Comparison of ENCODE assay signal across 14 cellular contexts in genomic region chr11:89495951-89496350, GRCh38. TPM values are rescaled to one million over a fixed set of nuclear protein-coding genes. Genes with fewer than 3 reads are reported as not detected.
A peak's percentile ranks its signal among the peaks of the same experiment; 100 is the strongest.
DNase-seq lines count a peak whose midpoint lies in the region; ATAC-seq and TF ChIP-seq lines count a peak whose summit lies in the region.
"Had no signal": no experiment of that assay in that cellular context is flagged by ENCODE, and none has a peak within 500 bp of the region (broad histone marks: within the 10 kb centered on the region; RNA-seq: fewer than 3 reads in every experiment).

No MANE protein-coding gene starts in this region.

- no peak for ATAC-seq in GM21390 (IDR thresholded peaks at IDR 0.05; ENCODE audit: unreplicated experiment)
- ATAC-seq: left lobe of liver; stimulated activated naive B cell treated with anti-CD40 and anti-IgM and Interleukin-4, amounts not matched to agents 10 μg/mL and 1 μg/mL and 100 μg/mL, for 72 hours; T-helper 17 cell had no signal

- H3K4me1 ChIP-seq in right atrium auricular region = no peaks in the 10 kb centered on the region
- H3K4me1 ChIP-seq in smooth muscle cell (ENCODE audit: low read depth) = peaks cover 23% of the 10 kb centered on the region

- H3F3A ChIP-seq in smooth muscle cell (ENCODE audit: low read depth) = peaks cover 11% of the 10 kb centered on the region

- 2% methylated on average over 3 of the region's 3 CpGs for WGBS in smooth muscle cell (ENCODE audit: low lambda C conversion rate)

- H3K27me3 ChIP-seq in right atrium auricular region (no peaks in the 10 kb centered on the region), smooth muscle cell (ENCODE audit: low read depth) (no peaks in the 10 kb centered on the region)

- H2AFZ ChIP-seq in smooth muscle cell (ENCODE audit: low read depth) = no peak overlapping the region

- H3K36me3 ChIP-seq in right atrium auricular region = no peaks in the 10 kb centered on the region
- no peaks in the 10 kb centered on the region for H3K36me3 ChIP-seq in smooth muscle cell (ENCODE audit: low read depth)

- H3K9ac ChIP-seq in smooth muscle cell (ENCODE audit: low read depth) = peak overlapping the region; percentile 23

- DNase-seq in HK-2 (ENCODE audit: unreplicated experiment) (peak; percentile 11), astrocyte of the cerebellum (ENCODE audit: low read depth) (peak; percentile 93), right atrium auricular region (ENCODE audit: low spot score) (peak; percentile 69), smooth muscle cell (lab: John Stamatoyannopoulos, UW; ENCODE audit: unreplicated experiment) (no peak), NOMO-1 treated with dmso at 0.1 percent for 144 hours (lab: John Stamatoyannopoulos, UW; ENCODE audit: unreplicated experiment) (no peak), GM19240 (ENCODE audit: insufficient read length, low spot score) (no peak), NCI-H2081 treated with DMSO at 0.1 percent for 48 hours (lab: John Stamatoyannopoulos, UW) (no peak)
- DNase-seq: stimulated activated naive B cell treated with anti-CD40 and anti-IgM and Interleukin-4, amounts not matched to agents 10 μg/mL and 1 μg/mL and 100 μg/mL, for 72 hours; T-helper 17 cell had no signal

- H3K4me2 ChIP-seq in smooth muscle cell = peak overlapping the region; percentile 54

- H3K79me2 ChIP-seq in smooth muscle cell (ENCODE audit: low read depth) = no peaks in the 10 kb centered on the region

- H3K4me3 ChIP-seq in astrocyte of the cerebellum (ENCODE audit: low read depth, low read length) (no peak overlapping the region), right atrium auricular region (no peak overlapping the region), smooth muscle cell (no peak overlapping the region)
- H3K4me3 ChIP-seq: skin epidermis had no signal

- peak overlapping the region in 1 of 2 donors; percentile 41 for H3K27ac ChIP-seq in right atrium auricular region
- H3K27ac ChIP-seq in smooth muscle cell (ENCODE audit: low read depth) = peak overlapping the region; percentile 93

- TF ChIP-seq CTCF in astrocyte of the cerebellum (IDR thresholded peaks at IDR 0.05; ENCODE audit: low read depth, low read length, missing control alignments) (no peak), right atrium auricular region (IDR thresholded peaks at IDR 0.05) (no peak), smooth muscle cell (IDR thresholded peaks at IDR 0.05; ENCODE audit: borderline replicate concordance, insufficient read depth, poor library complexity, severe bottlenecking) (no peak)

- no peaks in the 10 kb centered on the region for H4K20me1 ChIP-seq in smooth muscle cell (ENCODE audit: low read depth)

- in situ Hi-C loops in astrocyte of the cerebellum (cut with HindIII; ENCODE audit: low sequenced_read_pairs) = no loop called here

- no peaks in the 10 kb centered on the region for H3K9me3 ChIP-seq in right atrium auricular region
- H3K9me3 ChIP-seq in smooth muscle cell (replicated peaks; ENCODE audit: low read depth) = no peaks in the 10 kb centered on the region

RNA-seq across cellular contexts. Expression of gene NOX4, which starts 4.8 kb away (rescaled TPM):
- total RNA-seq in right atrium auricular region (10 to 100 TPM in 1 of 2 donors, 1 to 10 TPM in 1; 5.9 to 20.2 TPM), smooth muscle cell (10.7 and 31.9 TPM in 2 replicates)
- 7.3 and 14.2 TPM in 2 replicates for polyA plus RNA-seq in smooth muscle cell
- total RNA-seq: left lobe of liver, NCI-H460, T-helper 17 cell had no signal
- polyA plus RNA-seq: IgD-negative memory B cell had no signal

Comparison
In these comparisons a context has a peak if more than half of its experiments do, and no peak if none do; other contexts are left out.
1. DNase-seq: peak in HK-2 (single experiment), astrocyte of the cerebellum (single experiment) and right atrium auricular region (single experiment); none in smooth muscle cell (single experiment), NOMO-1 treated with dmso at 0.1 percent for 144 hours (single experiment), GM19240 (single experiment) and NCI-H2081 treated with DMSO at 0.1 percent for 48 hours (single experiment).